In genomic region chr9:92325269-92325990, GRCh38 we compare ENCODE assay signal across 8 cellular contexts. TPM values are rescaled to one million over a fixed set of nuclear protein-coding genes. Genes with fewer than 3 reads are reported as not detected.
DNase-seq lines count a peak whose midpoint lies in the region; ATAC-seq and TF ChIP-seq lines count a peak whose summit lies in the region.

Gene CENPP (plus strand): TSS chr9:92325953.
Gene NOL8 (minus strand): TSS chr9:92325350. CDS start chr9:92324161, 1,189 bp downstream.

- no peak for TF ChIP-seq CTCF in prostate gland (IDR thresholded peaks at IDR 0.05)

- DNase-seq in NCI-H1694 (lab: John Stamatoyannopoulos, UW) (peak; percentile 72), T-helper 17 cell (peak; percentile 68 to 75 (median 69)), amygdala (lab: John Stamatoyannopoulos, UW) (peak; percentile 23 to 96 (median 85)), left ventricle myocardium superior (peak; percentile 89), prostate gland (ENCODE audit: low spot score) (peak; percentile 86)

- no peaks in the 10 kb centered on the region for H3K27me3 Mint-ChIP-seq in T-helper 17 cell

- peak; percentile 20 for TF ChIP-seq POLR2A in prostate gland (IDR thresholded peaks at IDR 0.05)

- no peaks in the 10 kb centered on the region for H3K27me3 ChIP-seq in prostate gland (replicated peaks; ENCODE audit: insufficient read depth)

- peaks cover 28% of the 10 kb centered on the region for H3K4me1 Mint-ChIP-seq in T-helper 17 cell

- H3K27ac Mint-ChIP-seq in T-helper 17 cell = peak within 1 kb of the TSS; percentile 100

- peak within 1 kb of the TSS; percentile 73 to 82 for H3K4me3 ChIP-seq in prostate gland
- H3K4me3 ChIP-seq in urinary bladder (ENCODE audit: low read depth, low read length) = peak within 1 kb of the TSS; percentile 83

- intact Hi-C loops in left ventricle myocardium superior (cut with micrococcal nuclease) (no loop called here), prostate gland (cut with DNase I) (loop anchor here (5.0 kb wide), 1 partner anchor 33 kb away; the partner anchor contains the start of gene IARS1)

- peak; percentile 78 for ATAC-seq in GM18499 (IDR thresholded peaks at IDR 0.05; ENCODE audit: insufficient read depth, unreplicated experiment)
- ATAC-seq in HG02885 (IDR thresholded peaks at IDR 0.05; ENCODE audit: poor library complexity, unreplicated experiment) = peak; percentile 92
- ATAC-seq in T-helper 17 cell = peak; percentile 95
- peak; percentile 98 for ATAC-seq in left ventricle myocardium superior

- peaks cover 8% of the 10 kb centered on the region for H3K4me1 ChIP-seq in prostate gland (replicated peaks)
- H3K4me1 ChIP-seq in urinary bladder (ENCODE audit: insufficient read depth) = no peaks in the 10 kb centered on the region

- H3K9me3 ChIP-seq in T-helper 17 cell (ENCODE audit: control insufficient read depth, low read length, poor library complexity, severe bottlenecking) (no peaks in the 10 kb centered on the region), prostate gland (no peaks in the 10 kb centered on the region)

- H3K36me3 Mint-ChIP-seq in T-helper 17 cell (ENCODE audit: low read depth) = peaks cover 5% of the 10 kb centered on the region

- no peaks in the 10 kb centered on the region for H3K36me3 ChIP-seq in prostate gland
- H3K36me3 ChIP-seq in urinary bladder (ENCODE audit: insufficient read depth) = peaks cover 2% of the 10 kb centered on the region

- WGBS in prostate gland = under 1% methylated on average over 54 of the region's 55 CpGs
- WGBS in urinary bladder = under 1% methylated on average over 55 of the region's 55 CpGs

- peak within 1 kb of the TSS; percentile 99 for H3K4me3 Mint-ChIP-seq in T-helper 17 cell

- peak within 1 kb of the TSS; percentile 89 to 94 for H3K27ac ChIP-seq in prostate gland
- peak within 1 kb of the TSS; percentile 93 for H3K27ac ChIP-seq in urinary bladder (ENCODE audit: low read depth)

RNA-seq across cellular contexts. Expression of gene CENPP, which starts in this region (rescaled TPM):
- 1 to 10 TPM; 1.9 to 6.8 TPM for total RNA-seq in T-helper 17 cell
- total RNA-seq in left ventricle myocardium superior = 4.3 TPM
- total RNA-seq in prostate gland = 10 to 100 TPM in 1 of 2 donors, 1 to 10 TPM in 1; 1.4 to 21.5 TPM
- 20.9 TPM for total RNA-seq in urinary bladder
- 2.7 TPM for polyA plus RNA-seq in urinary bladder

RNA-seq across cellular contexts. Expression of gene NOL8, which starts in this region (rescaled TPM):
- total RNA-seq in T-helper 17 cell (10 to 100 TPM; 61.0 to 61.1 TPM), left ventricle myocardium superior (13.1 TPM), prostate gland (10 to 100 TPM; 23.8 to 26.6 TPM), urinary bladder (46.3 TPM)
- polyA plus RNA-seq in urinary bladder = 17.2 TPM

Comparison
In these comparisons a context has a peak if more than half of its experiments do, and no peak if none do; other contexts are left out.
1. Peak in every context shown above with its lines: DNase-seq, ATAC-seq, H3K4me3 ChIP-seq and H3K27ac ChIP-seq.